8 cellular contexts compared by ENCODE assay signal in genomic region chr1:8671313-8671917, GRCh38.
DNase-seq lines count a peak whose midpoint lies in the region; ATAC-seq lines count a peak whose summit lies in the region.

No MANE protein-coding gene starts in this region.

- peak; percentile 73 for ATAC-seq in left ventricle myocardium superior
- peak; percentile 66 for ATAC-seq in sciatic nerve
- no peak for ATAC-seq in HG03139 (IDR thresholded peaks at IDR 0.05; ENCODE audit: unreplicated experiment)
- ATAC-seq in HG03108 (IDR thresholded peaks at IDR 0.05; ENCODE audit: unreplicated experiment): no peak

- no peaks in the 10 kb centered on the region for H3K9me3 ChIP-seq in adipocyte (ENCODE audit: control insufficient read depth, low read length)

- no peak overlapping the region for H3K9ac ChIP-seq in adipocyte (ENCODE audit: low read length)

- intact Hi-C loops in left ventricle myocardium superior (cut with micrococcal nuclease): loop anchor here (5.0 kb wide), 1 partner anchor 109 kb away; no protein-coding TSS in a partner anchor
- intact Hi-C loops in sciatic nerve (cut with DNase I): no loop called here

- peaks cover 36% of the 10 kb centered on the region for H3K4me1 ChIP-seq in adipocyte (ENCODE audit: control insufficient read depth, insufficient read depth, low read length)

- H3K36me3 ChIP-seq in adipocyte (ENCODE audit: control insufficient read depth, insufficient read depth, low read length, severe bottlenecking): no peaks in the 10 kb centered on the region

- DNase-seq in activated gamma-delta T cell treated with anti-CD3 and anti-CD28 coated beads, Interleukin-2, amount 50 U/mL, for 16 hours (ENCODE audit: low read depth): peak; percentile 1
- DNase-seq in activated gamma-delta T cell treated with Interleukin-2 at 50 U/mL for 16 hours (no peak), NCI-H1694 (lab: John Stamatoyannopoulos, UW) (peak; percentile 32), adipocyte (ENCODE audit: low read depth) (peak; percentile 41), left ventricle myocardium superior (no peak), sciatic nerve (ENCODE audit: low spot score) (no peak)

- no peaks in the 10 kb centered on the region for H3K27me3 ChIP-seq in adipocyte (replicated peaks; ENCODE audit: control insufficient read depth, insufficient read depth, low read length)

- H3K4me3 ChIP-seq in adipocyte (ENCODE audit: low read length): peak overlapping the region; percentile 22

Comparison
In these comparisons a context has a peak if more than half of its experiments do, and no peak if none do; other contexts are left out.
1. DNase-seq: peak in activated gamma-delta T cell treated with anti-CD3 and anti-CD28 coated beads, Interleukin-2, amount 50 U/mL, for 16 hours (single experiment), NCI-H1694 (single experiment) and adipocyte (single experiment); none in activated gamma-delta T cell treated with Interleukin-2 at 50 U/mL for 16 hours (single experiment), left ventricle myocardium superior (single experiment) and sciatic nerve (single experiment).
2. ATAC-seq: peak in left ventricle myocardium superior (single experiment) and sciatic nerve (single experiment); none in HG03139 (single experiment) and HG03108 (single experiment).